ENCODE assay signal across 1 cellular context in the genomic region with DNA sequence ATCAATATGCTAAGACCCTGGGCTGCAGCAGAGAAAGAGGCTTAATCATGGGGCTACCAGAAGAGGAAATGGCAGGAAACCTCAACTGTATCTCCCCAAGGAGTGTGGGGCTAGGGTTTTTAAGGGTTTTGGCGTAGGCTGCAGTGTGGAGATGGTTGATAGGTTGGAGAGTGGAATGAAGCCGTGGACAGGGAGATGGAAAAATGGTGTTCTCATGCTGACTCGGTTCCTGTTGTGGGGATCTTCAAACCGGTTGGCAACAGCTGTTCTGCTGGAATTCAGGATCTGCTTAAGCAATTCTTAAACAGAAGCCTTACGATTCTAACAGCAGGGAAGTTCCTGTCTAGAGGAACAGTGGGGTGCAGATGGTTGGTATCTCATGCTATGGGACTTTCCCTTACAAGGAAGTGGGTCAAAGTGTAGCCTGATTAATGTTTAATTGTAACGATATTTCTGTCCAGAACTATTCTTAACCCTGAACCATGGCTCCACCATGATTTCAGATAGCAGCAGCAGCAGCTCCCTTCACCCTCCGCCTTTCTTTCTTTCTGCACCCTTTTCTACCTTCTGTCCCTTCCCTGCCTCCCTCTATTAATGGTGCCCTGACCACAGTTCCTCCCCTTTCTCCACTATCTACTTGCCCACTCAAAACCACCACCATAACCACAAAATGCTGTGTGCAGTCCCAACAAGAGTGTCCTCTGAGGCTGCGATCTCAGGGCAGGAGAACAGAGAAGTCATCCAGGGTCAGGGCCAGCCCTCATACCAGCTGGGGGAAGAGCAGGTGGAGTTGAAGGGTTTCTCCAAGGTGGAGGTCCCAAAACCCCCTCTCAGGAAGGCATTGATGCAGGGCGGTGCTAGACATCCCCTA.
TF ChIP-seq lines count a peak whose summit lies in the region.

No MANE protein-coding gene starts in this region.

TF ChIP-seq in K562, 482 proteins besides CTCF, POLR2A, EP300 and RAD21 (continued from another document and continues in another):
- no peak for TF ChIP-seq ZNF318 (IDR thresholded peaks at IDR 0.05; ENCODE audit: borderline replicate concordance in 1 of 2, low read depth in 1 of 2)
- TF ChIP-seq ZNF589 (CRISPR knock-in tag; IDR thresholded peaks at IDR 0.05; ENCODE audit: low read depth), result no peak
- peak; percentile 61 for TF ChIP-seq DPF2 (IDR thresholded peaks at IDR 0.05)
- TF ChIP-seq, protein P1, sequence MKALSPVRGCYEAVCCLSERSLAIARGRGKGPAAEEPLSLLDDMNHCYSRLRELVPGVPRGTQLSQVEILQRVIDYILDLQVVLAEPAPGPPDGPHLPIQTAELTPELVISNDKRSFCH (CRISPR knock-in tag; IDR thresholded peaks at IDR 0.05), result no peak
- TF ChIP-seq, protein P1 (tag; IDR thresholded peaks at IDR 0.05), result peak; percentile 83
- peak; percentile 78; the same call in 1 of the 2 replicates for TF ChIP-seq RUNX1 (IDR thresholded peaks at IDR 0.05; ENCODE audit: low read depth)
- TF ChIP-seq SRSF1 (IDR thresholded peaks at IDR 0.05; ENCODE audit: low read depth, low read length), result no peak
- no peak for TF ChIP-seq FOXO4 (CRISPR knock-in tag; IDR thresholded peaks at IDR 0.05)
- TF ChIP-seq PHF21A (IDR thresholded peaks at IDR 0.05; ENCODE audit: borderline replicate concordance, low read depth), result no peak
- peak in 1 of 2 experiments; percentile 34; a peak in 1 of 4 replicates for TF ChIP-seq HDAC1 (IDR thresholded peaks at IDR 0.05)
- TF ChIP-seq, protein P2, sequence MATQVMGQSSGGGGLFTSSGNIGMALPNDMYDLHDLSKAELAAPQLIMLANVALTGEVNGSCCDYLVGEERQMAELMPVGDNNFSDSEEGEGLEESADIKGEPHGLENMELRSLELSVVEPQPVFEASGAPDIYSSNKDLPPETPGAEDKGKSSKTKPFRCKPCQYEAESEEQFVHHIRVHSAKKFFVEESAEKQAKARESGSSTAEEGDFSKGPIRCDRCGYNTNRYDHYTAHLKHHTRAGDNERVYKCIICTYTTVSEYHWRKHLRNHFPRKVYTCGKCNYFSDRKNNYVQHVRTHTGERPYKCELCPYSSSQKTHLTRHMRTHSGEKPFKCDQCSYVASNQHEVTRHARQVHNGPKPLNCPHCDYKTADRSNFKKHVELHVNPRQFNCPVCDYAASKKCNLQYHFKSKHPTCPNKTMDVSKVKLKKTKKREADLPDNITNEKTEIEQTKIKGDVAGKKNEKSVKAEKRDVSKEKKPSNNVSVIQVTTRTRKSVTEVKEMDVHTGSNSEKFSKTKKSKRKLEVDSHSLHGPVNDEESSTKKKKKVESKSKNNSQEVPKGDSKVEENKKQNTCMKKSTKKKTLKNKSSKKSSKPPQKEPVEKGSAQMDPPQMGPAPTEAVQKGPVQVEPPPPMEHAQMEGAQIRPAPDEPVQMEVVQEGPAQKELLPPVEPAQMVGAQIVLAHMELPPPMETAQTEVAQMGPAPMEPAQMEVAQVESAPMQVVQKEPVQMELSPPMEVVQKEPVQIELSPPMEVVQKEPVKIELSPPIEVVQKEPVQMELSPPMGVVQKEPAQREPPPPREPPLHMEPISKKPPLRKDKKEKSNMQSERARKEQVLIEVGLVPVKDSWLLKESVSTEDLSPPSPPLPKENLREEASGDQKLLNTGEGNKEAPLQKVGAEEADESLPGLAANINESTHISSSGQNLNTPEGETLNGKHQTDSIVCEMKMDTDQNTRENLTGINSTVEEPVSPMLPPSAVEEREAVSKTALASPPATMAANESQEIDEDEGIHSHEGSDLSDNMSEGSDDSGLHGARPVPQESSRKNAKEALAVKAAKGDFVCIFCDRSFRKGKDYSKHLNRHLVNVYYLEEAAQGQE (CRISPR knock-in tag; IDR thresholded peaks at IDR 0.05; ENCODE audit: low read depth), result no peak
- TF ChIP-seq KDM1A (IDR thresholded peaks at IDR 0.05), result peak; percentile 24 to 60; a peak in 3 of 4 replicates
- TF ChIP-seq, protein P3, sequence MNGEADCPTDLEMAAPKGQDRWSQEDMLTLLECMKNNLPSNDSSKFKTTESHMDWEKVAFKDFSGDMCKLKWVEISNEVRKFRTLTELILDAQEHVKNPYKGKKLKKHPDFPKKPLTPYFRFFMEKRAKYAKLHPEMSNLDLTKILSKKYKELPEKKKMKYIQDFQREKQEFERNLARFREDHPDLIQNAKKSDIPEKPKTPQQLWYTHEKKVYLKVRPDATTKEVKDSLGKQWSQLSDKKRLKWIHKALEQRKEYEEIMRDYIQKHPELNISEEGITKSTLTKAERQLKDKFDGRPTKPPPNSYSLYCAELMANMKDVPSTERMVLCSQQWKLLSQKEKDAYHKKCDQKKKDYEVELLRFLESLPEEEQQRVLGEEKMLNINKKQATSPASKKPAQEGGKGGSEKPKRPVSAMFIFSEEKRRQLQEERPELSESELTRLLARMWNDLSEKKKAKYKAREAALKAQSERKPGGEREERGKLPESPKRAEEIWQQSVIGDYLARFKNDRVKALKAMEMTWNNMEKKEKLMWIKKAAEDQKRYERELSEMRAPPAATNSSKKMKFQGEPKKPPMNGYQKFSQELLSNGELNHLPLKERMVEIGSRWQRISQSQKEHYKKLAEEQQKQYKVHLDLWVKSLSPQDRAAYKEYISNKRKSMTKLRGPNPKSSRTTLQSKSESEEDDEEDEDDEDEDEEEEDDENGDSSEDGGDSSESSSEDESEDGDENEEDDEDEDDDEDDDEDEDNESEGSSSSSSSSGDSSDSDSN (IDR thresholded peaks at IDR 0.05; ENCODE audit: borderline replicate concordance in 1 of 2, low read depth in 2 of 2, low read length in 2 of 2), result no peak
- no peak for TF ChIP-seq KAT8 (IDR thresholded peaks at IDR 0.05; ENCODE audit: low read depth)
- TF ChIP-seq ZKSCAN8 (CRISPR knock-in tag; IDR thresholded peaks at IDR 0.05), result 0 out of 2 replicates have a peak, but pooled peaks have one; percentile 66
- TF ChIP-seq TEAD1 (CRISPR knock-in tag; IDR thresholded peaks at IDR 0.05), result no peak
- TF ChIP-seq CBFA2T3 (IDR thresholded peaks at IDR 0.05), result peak; percentile 85
- no peak for TF ChIP-seq GTF2A2 (tag; IDR thresholded peaks at IDR 0.05)
- TF ChIP-seq ZNF717 (CRISPR knock-in tag; IDR thresholded peaks at IDR 0.05), result no peak
- TF ChIP-seq TRIM24 (IDR thresholded peaks at IDR 0.05), result peak in 1 of 2 experiments; percentile 47; a peak in 1 of 4 replicates
- no peak for TF ChIP-seq HINFP (tag; conservative IDR thresholded peaks at IDR 0.05; ENCODE audit: low read depth)
- 0 out of 2 replicates have a peak, but pooled peaks have one; percentile 17 for TF ChIP-seq ATF7 (IDR thresholded peaks at IDR 0.05)
- TF ChIP-seq, protein P4, sequence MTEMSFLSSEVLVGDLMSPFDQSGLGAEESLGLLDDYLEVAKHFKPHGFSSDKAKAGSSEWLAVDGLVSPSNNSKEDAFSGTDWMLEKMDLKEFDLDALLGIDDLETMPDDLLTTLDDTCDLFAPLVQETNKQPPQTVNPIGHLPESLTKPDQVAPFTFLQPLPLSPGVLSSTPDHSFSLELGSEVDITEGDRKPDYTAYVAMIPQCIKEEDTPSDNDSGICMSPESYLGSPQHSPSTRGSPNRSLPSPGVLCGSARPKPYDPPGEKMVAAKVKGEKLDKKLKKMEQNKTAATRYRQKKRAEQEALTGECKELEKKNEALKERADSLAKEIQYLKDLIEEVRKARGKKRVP (CRISPR knock-in tag; IDR thresholded peaks at IDR 0.05), result peak; percentile 50
- peak; percentile 70 for TF ChIP-seq CBFA2T2 (conservative IDR thresholded peaks at IDR 0.05)
- no peak for TF ChIP-seq ZNF217 (CRISPR knock-in tag; IDR thresholded peaks at IDR 0.05)
- no peak for TF ChIP-seq ZKSCAN3 (CRISPR knock-in tag; IDR thresholded peaks at IDR 0.05)
- peak; percentile 78; the same call in 1 of the 2 replicates for TF ChIP-seq TFAP4 (CRISPR knock-in tag; IDR thresholded peaks at IDR 0.05; ENCODE audit: borderline replicate concordance)
- no peak for TF ChIP-seq MTF1 (CRISPR knock-in tag; IDR thresholded peaks at IDR 0.05; ENCODE audit: borderline replicate concordance)
- 0 out of 2 replicates have a peak, but pooled peaks have one; percentile 58 for TF ChIP-seq ZNF584 (CRISPR knock-in tag; IDR thresholded peaks at IDR 0.05; ENCODE audit: low read depth)
- TF ChIP-seq FOXA1 (IDR thresholded peaks at IDR 0.05; ENCODE audit: borderline replicate concordance), result no peak
- TF ChIP-seq SIN3A (IDR thresholded peaks at IDR 0.05; ENCODE audit: borderline replicate concordance in 2 of 2, control insufficient read depth in 1 of 2, low read depth in 2 of 2, low read length in 2 of 2), result no peak
- TF ChIP-seq U2AF1 (optimal IDR thresholded peaks at IDR 0.05; ENCODE audit: low read depth, low read length), result no peak
- TF ChIP-seq KLF13 (tag; IDR thresholded peaks at IDR 0.05; ENCODE audit: borderline replicate concordance, low read depth), result no peak
